ENCODE assay signal across 8 cellular contexts in genomic region chr3:10738688-10739372, GRCh38.
A peak's percentile ranks its signal among the peaks of the same experiment; 100 is the strongest.
DNase-seq lines count a peak whose midpoint lies in the region; ATAC-seq, FAIRE-seq and TF ChIP-seq lines count a peak whose summit lies in the region.

No MANE protein-coding gene starts in this region.

- H3K36me3 ChIP-seq in bronchial epithelial cell (ENCODE audit: control insufficient read depth, insufficient read depth, low read length), result no peaks in the 10 kb centered on the region

- H3K36me3 Mint-ChIP-seq in activated B cell treated with CpG ODN at 0.5 μM for 24 hours (ENCODE audit: low read depth), result no peaks in the 10 kb centered on the region

- intact Hi-C loops in activated B cell treated with CpG ODN at 0.5 μM for 24 hours (cut with micrococcal nuclease), result loop anchor here (1.0 to 10.0 kb wide), 7 partner anchors 314 to 1768 kb away; partner anchors contain the start of genes CRELD1 and SEC13

- H3K27ac Mint-ChIP-seq in activated B cell treated with CpG ODN at 0.5 μM for 24 hours, result no peak overlapping the region

- peak; percentile 66 for DNase-seq in SIG-M5 treated with dmso at 0.1 percent for 504 hours (lab: John Stamatoyannopoulos, UW; ENCODE audit: unreplicated experiment)
- no peak for DNase-seq in SIG-M5 (lab: John Stamatoyannopoulos, UW)
- peak; percentile 6 for DNase-seq in NCI-H2107 (lab: John Stamatoyannopoulos, UW)
- peak; percentile 70 for DNase-seq in activated B cell treated with CpG ODN at 0.5 μM for 24 hours
- DNase-seq in bronchial epithelial cell (ENCODE audit: low read depth), result peak; percentile 54
- peak; percentile 84 for DNase-seq in inferior parietal cortex (ENCODE audit: extremely low spot score)
- DNase-seq in stimulated activated CD4-positive, alpha-beta T cell treated with anti-CD3 and anti-CD28 coated beads, Interleukin-12 subunit alpha, Interleukin-12 subunit beta, amount 100 ng/mL, for 4 hours, result peak; percentile 72

- H3K27me3 Mint-ChIP-seq in activated B cell treated with CpG ODN at 0.5 μM for 24 hours, result peaks cover 40% of the 10 kb centered on the region

- peak; percentile 82 for ATAC-seq in activated B cell treated with CpG ODN at 0.5 μM for 24 hours (ENCODE audit: low read depth)
- no peak for ATAC-seq in HG03108 (IDR thresholded peaks at IDR 0.05; ENCODE audit: unreplicated experiment)

- FAIRE-seq in bronchial epithelial cell (lab: Jason Lieb, UNC), result no peak

- POLR2A ChIA-PET in activated B cell treated with CpG ODN at 0.5 μM for 24 hours (lab: Charles Lee), result no interaction called here

- CTCF ChIA-PET in activated B cell treated with CpG ODN at 0.5 μM for 24 hours (lab: Charles Lee), result interaction anchor here (0.8 to 4.4 kb wide), 18 partner anchors 10 to 1385 kb away, joined by 3 to 101 read pairs (median 4); no protein-coding TSS in a partner anchor

- H3K4me3 ChIP-seq in bronchial epithelial cell (ENCODE audit: low read depth, low read length), result no peak overlapping the region

- H3K4me3 Mint-ChIP-seq in activated B cell treated with CpG ODN at 0.5 μM for 24 hours, result peak overlapping the region; percentile 79

- peak; percentile 46 for TF ChIP-seq CTCF in activated B cell treated with CpG ODN at 0.5 μM for 24 hours (IDR thresholded peaks at IDR 0.05)
- TF ChIP-seq CTCF in bronchial epithelial cell (IDR thresholded peaks at IDR 0.05; ENCODE audit: insufficient read depth, low read length, severe bottlenecking), result peak; percentile 86

- peaks cover 12% of the 10 kb centered on the region for H3K4me1 Mint-ChIP-seq in activated B cell treated with CpG ODN at 0.5 μM for 24 hours

- H3K27me3 ChIP-seq in bronchial epithelial cell (ENCODE audit: control insufficient read depth, insufficient read depth, low read length), result peaks cover 4% of the 10 kb centered on the region

- peaks cover 5% of the 10 kb centered on the region for H3K9me3 Mint-ChIP-seq in activated B cell treated with CpG ODN at 0.5 μM for 24 hours
